ENCODE assay signal across 11 cellular contexts in genomic region chrX:13028871-13029336, GRCh38. TPM values are rescaled to one million over a fixed set of nuclear protein-coding genes. Genes with fewer than 3 reads are reported as not detected.
A peak's percentile ranks its signal among the peaks of the same experiment; 100 is the strongest.
DNase-seq lines count a peak whose midpoint lies in the region; ATAC-seq and TF ChIP-seq lines count a peak whose summit lies in the region.
"Had no signal": no experiment of that assay in that cellular context is flagged by ENCODE, and none has a peak within 500 bp of the region (broad histone marks: within the 10 kb centered on the region; RNA-seq: fewer than 3 reads in every experiment).

No MANE protein-coding gene starts in this region.

- peak overlapping the region; percentile 85 for H3K27ac Mint-ChIP-seq in activated naive CD8-positive, alpha-beta T cell

- no peak for TF ChIP-seq POLR2A in upper lobe of left lung (IDR thresholded peaks at IDR 0.05)

- no peaks in the 10 kb centered on the region for H4K20me1 ChIP-seq in MM.1S (ENCODE audit: insufficient read depth, low read length)

- intact Hi-C loops in Right ventricle myocardium superior (cut with DNase I) = no loop called here
- intact Hi-C loops in left ventricle myocardium superior (cut with micrococcal nuclease) = no loop called here
- intact Hi-C loops in posterior cingulate gyrus (cut with DNase I) = no loop called here

- H3K9ac ChIP-seq in MM.1S (ENCODE audit: low read length) = no peak overlapping the region

- H3K4me3 ChIP-seq in upper lobe of left lung (no peak overlapping the region), MM.1S (ENCODE audit: low read length) (no peak overlapping the region)

- WGBS in upper lobe of left lung, 2 donors = 50 to 83% methylated on average over 1 of the region's 1 CpG

- H3K27me3 ChIP-seq in upper lobe of left lung (no peaks in the 10 kb centered on the region), MM.1S (replicated peaks; ENCODE audit: insufficient read depth, low read length) (no peaks in the 10 kb centered on the region)

- no peak overlapping the region for H3K4me2 ChIP-seq in MM.1S (ENCODE audit: low read depth, low read length)

- ATAC-seq in Right ventricle myocardium superior (ENCODE audit: poor library complexity) (peak; percentile 15), left ventricle myocardium superior (no peak), upper lobe of left lung (ENCODE audit: low FRiP score in 2 of 2) (peak in 1 of 2 donors; percentile 40)

- no peaks in the 10 kb centered on the region for H3F3A ChIP-seq in MM.1S (ENCODE audit: insufficient read depth, low read length)

- TF ChIP-seq CTCF in upper lobe of left lung (IDR thresholded peaks at IDR 0.05) = no peak
- TF ChIP-seq CTCF in MM.1S (IDR thresholded peaks at IDR 0.05; ENCODE audit: low read length) = no peak

- DNase-seq in Right ventricle myocardium superior (no peak), left ventricle myocardium superior (no peak), left kidney (ENCODE audit: low read depth, low spot score) (peak; percentile 38), upper lobe of left lung (no peak), GM03348 (ENCODE audit: low spot score) (no peak), posterior cingulate gyrus (no peak), MM.1S (no peak)
- DNase-seq: COR-L47, erythroblast had no signal

- H3K9me3 ChIP-seq in upper lobe of left lung (no peaks in the 10 kb centered on the region), MM.1S (replicated peaks; ENCODE audit: insufficient read depth, low read length) (no peaks in the 10 kb centered on the region)

- H3K9me3 Mint-ChIP-seq in activated naive CD8-positive, alpha-beta T cell (ENCODE audit: low read depth) = no peaks in the 10 kb centered on the region

- H3K79me2 ChIP-seq in MM.1S (ENCODE audit: low read length) = no peaks in the 10 kb centered on the region

- no peaks in the 10 kb centered on the region for H3K27me3 Mint-ChIP-seq in activated naive CD8-positive, alpha-beta T cell

- no peak for TF ChIP-seq EP300 in upper lobe of left lung (IDR thresholded peaks at IDR 0.05)

- H3K4me1 ChIP-seq in upper lobe of left lung (peaks cover 5 to 22% (median 16%) of the 10 kb centered on the region in 4 donors), MM.1S (ENCODE audit: low read length) (no peaks in the 10 kb centered on the region)

- H3K4me3 Mint-ChIP-seq in activated naive CD8-positive, alpha-beta T cell = no peak overlapping the region

- no peaks in the 10 kb centered on the region for H3K9me2 ChIP-seq in MM.1S (replicated peaks; ENCODE audit: insufficient read depth, low read length)

- H3K36me3 ChIP-seq in upper lobe of left lung (no peaks in the 10 kb centered on the region), MM.1S (replicated peaks; ENCODE audit: insufficient read depth, low read length) (no peaks in the 10 kb centered on the region)

- H2AFZ ChIP-seq in MM.1S (ENCODE audit: low read length) = no peak overlapping the region

- peaks cover 81% of the 10 kb centered on the region for H3K4me1 Mint-ChIP-seq in activated naive CD8-positive, alpha-beta T cell (ENCODE audit: low read depth)

- H3K27ac ChIP-seq in upper lobe of left lung = peak overlapping the region; percentile 56 to 69 (median 65)
- H3K27ac ChIP-seq in MM.1S (ENCODE audit: low read length) = no peak overlapping the region

- H3K36me3 Mint-ChIP-seq in activated naive CD8-positive, alpha-beta T cell = no peaks in the 10 kb centered on the region

RNA-seq across cellular contexts. Expression of gene FAM9C, which starts 15.5 kb away (rescaled TPM):
- total RNA-seq in Right ventricle myocardium superior (0.35 TPM), left ventricle myocardium superior (1.2 TPM), upper lobe of left lung (under 1 TPM in 1 of 6 donors, not detected in 5; 0.20 TPM)
- total RNA-seq: HT1080 had no signal

RNA-seq across cellular contexts. Expression of gene TMSB4X, which starts 54.0 kb away (rescaled TPM):
- total RNA-seq in Right ventricle myocardium superior (875 TPM), left ventricle myocardium superior (942 TPM), upper lobe of left lung (1,000 to 10,000 TPM; 2,646 to 6,090 (median 4,792) TPM)
